Comparison of ENCODE assay signal across 1 cellular context in the genomic region with DNA sequence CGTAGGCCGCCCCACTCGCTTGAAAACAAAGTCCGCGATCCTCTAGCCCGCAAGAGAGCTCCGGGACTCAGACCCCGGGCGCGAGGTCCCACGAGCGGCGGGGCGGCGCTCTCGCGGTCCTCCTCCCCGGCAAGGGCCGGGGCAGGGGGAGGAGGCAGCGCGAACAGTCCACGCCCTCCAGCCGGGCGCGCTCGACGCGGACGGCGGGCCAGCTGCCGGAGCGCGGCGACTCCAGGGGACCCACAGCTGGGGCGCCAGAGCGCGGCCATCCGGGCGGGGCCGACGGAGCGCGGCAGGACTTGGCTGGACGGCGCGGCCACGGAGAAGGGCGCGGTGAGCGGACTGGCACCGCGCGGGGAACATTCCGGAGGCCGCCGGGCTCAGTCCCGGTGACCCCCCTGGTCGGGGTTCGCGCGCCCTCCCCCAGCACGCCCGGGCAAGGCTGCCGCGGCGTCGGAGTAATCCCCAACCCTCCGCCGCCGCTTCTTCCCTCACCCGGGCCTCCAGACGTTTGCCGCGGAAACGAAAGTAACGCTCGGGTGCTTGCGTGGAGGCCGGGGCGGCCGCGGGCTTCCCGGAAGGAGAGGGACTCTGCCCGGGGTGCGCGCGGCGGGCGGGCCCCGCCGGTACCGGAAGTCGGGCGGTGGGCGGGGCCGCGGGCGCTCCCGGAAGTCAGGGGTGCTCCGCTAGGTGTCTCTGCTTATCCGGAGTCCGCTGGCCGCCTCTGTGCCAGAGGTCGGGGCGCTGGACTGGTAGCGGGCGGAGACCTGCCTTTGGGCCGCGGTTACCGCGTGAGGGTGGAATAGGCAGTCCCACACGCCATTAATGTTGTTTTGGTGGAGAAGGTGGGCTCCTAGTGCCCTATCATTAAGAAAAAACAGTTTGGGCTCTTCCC.
TF ChIP-seq lines count a peak whose summit lies in the region.

A gene (plus strand): TSS at position 166 of the 895 bp plus-strand sequence. CDS start 8,330 bp downstream, outside the sequence.

TF ChIP-seq in K562, 482 proteins besides CTCF, POLR2A, EP300 and RAD21 (continued from another document and continues in another):
- TF ChIP-seq, protein P1, sequence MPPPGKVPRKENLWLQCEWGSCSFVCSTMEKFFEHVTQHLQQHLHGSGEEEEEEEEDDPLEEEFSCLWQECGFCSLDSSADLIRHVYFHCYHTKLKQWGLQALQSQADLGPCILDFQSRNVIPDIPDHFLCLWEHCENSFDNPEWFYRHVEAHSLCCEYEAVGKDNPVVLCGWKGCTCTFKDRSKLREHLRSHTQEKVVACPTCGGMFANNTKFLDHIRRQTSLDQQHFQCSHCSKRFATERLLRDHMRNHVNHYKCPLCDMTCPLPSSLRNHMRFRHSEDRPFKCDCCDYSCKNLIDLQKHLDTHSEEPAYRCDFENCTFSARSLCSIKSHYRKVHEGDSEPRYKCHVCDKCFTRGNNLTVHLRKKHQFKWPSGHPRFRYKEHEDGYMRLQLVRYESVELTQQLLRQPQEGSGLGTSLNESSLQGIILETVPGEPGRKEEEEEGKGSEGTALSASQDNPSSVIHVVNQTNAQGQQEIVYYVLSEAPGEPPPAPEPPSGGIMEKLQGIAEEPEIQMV (tag; conservative IDR thresholded peaks at IDR 0.05; ENCODE audit: low read depth), result peak; percentile 62; the same call in 1 of the 2 replicates
- TF ChIP-seq, protein P2, sequence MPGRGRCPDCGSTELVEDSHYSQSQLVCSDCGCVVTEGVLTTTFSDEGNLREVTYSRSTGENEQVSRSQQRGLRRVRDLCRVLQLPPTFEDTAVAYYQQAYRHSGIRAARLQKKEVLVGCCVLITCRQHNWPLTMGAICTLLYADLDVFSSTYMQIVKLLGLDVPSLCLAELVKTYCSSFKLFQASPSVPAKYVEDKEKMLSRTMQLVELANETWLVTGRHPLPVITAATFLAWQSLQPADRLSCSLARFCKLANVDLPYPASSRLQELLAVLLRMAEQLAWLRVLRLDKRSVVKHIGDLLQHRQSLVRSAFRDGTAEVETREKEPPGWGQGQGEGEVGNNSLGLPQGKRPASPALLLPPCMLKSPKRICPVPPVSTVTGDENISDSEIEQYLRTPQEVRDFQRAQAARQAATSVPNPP (IDR thresholded peaks at IDR 0.05; ENCODE audit: borderline replicate concordance, insufficient read depth, insufficient read length), result no peak
- TF ChIP-seq SMAD2 (IDR thresholded peaks at IDR 0.05; ENCODE audit: low read depth, low read length) (peak; percentile 18; the same call in 1 of the 2 replicates), TEAD4 (IDR thresholded peaks at IDR 0.05; ENCODE audit: low read length) (peak; percentile 39; the same call in 1 of the 2 replicates), TEAD4 (CRISPR knock-in tag; IDR thresholded peaks at IDR 0.05; ENCODE audit: borderline replicate concordance) (no peak), HDAC2 (IDR thresholded peaks at IDR 0.05) (peak; percentile 26; the same call in 1 of the 2 replicates), ZNF12 (CRISPR knock-in tag; IDR thresholded peaks at IDR 0.05) (no peak), HEY1 (CRISPR knock-in tag; IDR thresholded peaks at IDR 0.05; ENCODE audit: borderline replicate concordance) (0 out of 2 replicates have a peak, but pooled peaks have one; percentile 15), HIVEP1 (CRISPR knock-in tag; IDR thresholded peaks at IDR 0.05) (no peak), RB1 (IDR thresholded peaks at IDR 0.05; ENCODE audit: low read depth) (peak; percentile 80), ZNF584 (CRISPR knock-in tag; IDR thresholded peaks at IDR 0.05; ENCODE audit: low read depth) (no peak), POLR2H (tag; IDR thresholded peaks at IDR 0.05; ENCODE audit: low read depth) (peak; percentile 94), SIX5 (IDR thresholded peaks at IDR 0.05; ENCODE audit: borderline replicate concordance in 1 of 2, insufficient read depth in 1 of 2, low read depth in 1 of 2, low read length in 2 of 2) (peak in 1 of 2 experiments; percentile 10; a peak in 2 of 4 replicates), NFYB (IDR thresholded peaks at IDR 0.05; ENCODE audit: extremely low read depth, insufficient read length) (no peak), RBM25 (IDR thresholded peaks at IDR 0.05; ENCODE audit: low read depth, low read length, severe bottlenecking) (peak; percentile 5), SRSF7 (optimal IDR thresholded peaks at IDR 0.05; ENCODE audit: low read depth, low read length) (peak; percentile 67), KLF10 (CRISPR knock-in tag; IDR thresholded peaks at IDR 0.05) (no peak), DNMT1 (IDR thresholded peaks at IDR 0.05) (no peak), KAT2B (IDR thresholded peaks at IDR 0.05; ENCODE audit: low read depth, low read length) (peak; percentile 32), ZNF274 (IDR thresholded peaks at IDR 0.05; ENCODE audit: borderline replicate concordance, low read depth, low read length) (no peak), ZNF431 (CRISPR knock-in tag; IDR thresholded peaks at IDR 0.05) (peak; percentile 76; the same call in 1 of the 2 replicates), NRF1 (conservative IDR thresholded peaks at IDR 0.05 in 1 of 2, IDR thresholded peaks at IDR 0.05 in 1 of 2) (peak; percentile 71 to 74), GATA2 (CRISPR knock-in tag; IDR thresholded peaks at IDR 0.05) (no peak), PRMT5 (CRISPR knock-in tag; IDR thresholded peaks at IDR 0.05) (no peak), NFATC3 (IDR thresholded peaks at IDR 0.05) (no peak), ZC3H8 (IDR thresholded peaks at IDR 0.05) (no peak), NUFIP1 (IDR thresholded peaks at IDR 0.05; ENCODE audit: partially characterized antibody) (no peak)
- TF ChIP-seq, protein P3, sequence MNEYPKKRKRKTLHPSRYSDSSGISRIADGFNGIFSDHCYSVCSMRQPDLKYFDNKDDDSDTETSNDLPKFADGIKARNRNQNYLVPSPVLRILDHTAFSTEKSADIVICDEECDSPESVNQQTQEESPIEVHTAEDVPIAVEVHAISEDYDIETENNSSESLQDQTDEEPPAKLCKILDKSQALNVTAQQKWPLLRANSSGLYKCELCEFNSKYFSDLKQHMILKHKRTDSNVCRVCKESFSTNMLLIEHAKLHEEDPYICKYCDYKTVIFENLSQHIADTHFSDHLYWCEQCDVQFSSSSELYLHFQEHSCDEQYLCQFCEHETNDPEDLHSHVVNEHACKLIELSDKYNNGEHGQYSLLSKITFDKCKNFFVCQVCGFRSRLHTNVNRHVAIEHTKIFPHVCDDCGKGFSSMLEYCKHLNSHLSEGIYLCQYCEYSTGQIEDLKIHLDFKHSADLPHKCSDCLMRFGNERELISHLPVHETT (CRISPR knock-in tag; conservative IDR thresholded peaks at IDR 0.05 in 1 of 2, IDR thresholded peaks at IDR 0.05 in 1 of 2), result peak in 1 of 2 experiments; percentile 100; a peak in 2 of 4 replicates
- TF ChIP-seq, protein P4, sequence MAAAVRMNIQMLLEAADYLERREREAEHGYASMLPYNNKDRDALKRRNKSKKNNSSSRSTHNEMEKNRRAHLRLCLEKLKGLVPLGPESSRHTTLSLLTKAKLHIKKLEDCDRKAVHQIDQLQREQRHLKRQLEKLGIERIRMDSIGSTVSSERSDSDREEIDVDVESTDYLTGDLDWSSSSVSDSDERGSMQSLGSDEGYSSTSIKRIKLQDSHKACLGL (CRISPR knock-in tag; IDR thresholded peaks at IDR 0.05; ENCODE audit: borderline replicate concordance, poor library complexity, severe bottlenecking), result no peak
- TF ChIP-seq, protein P5, sequence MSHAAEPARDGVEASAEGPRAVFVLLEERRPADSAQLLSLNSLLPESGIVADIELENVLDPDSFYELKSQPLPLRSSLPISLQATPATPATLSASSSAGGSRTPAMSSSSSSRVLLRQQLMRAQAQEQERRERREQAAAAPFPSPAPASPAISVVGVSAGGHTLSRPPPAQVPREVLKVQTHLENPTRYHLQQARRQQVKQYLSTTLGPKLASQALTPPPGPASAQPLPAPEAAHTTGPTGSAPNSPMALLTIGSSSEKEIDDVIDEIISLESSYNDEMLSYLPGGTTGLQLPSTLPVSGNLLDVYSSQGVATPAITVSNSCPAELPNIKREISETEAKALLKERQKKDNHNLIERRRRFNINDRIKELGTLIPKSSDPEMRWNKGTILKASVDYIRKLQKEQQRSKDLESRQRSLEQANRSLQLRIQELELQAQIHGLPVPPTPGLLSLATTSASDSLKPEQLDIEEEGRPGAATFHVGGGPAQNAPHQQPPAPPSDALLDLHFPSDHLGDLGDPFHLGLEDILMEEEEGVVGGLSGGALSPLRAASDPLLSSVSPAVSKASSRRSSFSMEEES (CRISPR knock-in tag; IDR thresholded peaks at IDR 0.05), result no peak
- TF ChIP-seq, protein P6, sequence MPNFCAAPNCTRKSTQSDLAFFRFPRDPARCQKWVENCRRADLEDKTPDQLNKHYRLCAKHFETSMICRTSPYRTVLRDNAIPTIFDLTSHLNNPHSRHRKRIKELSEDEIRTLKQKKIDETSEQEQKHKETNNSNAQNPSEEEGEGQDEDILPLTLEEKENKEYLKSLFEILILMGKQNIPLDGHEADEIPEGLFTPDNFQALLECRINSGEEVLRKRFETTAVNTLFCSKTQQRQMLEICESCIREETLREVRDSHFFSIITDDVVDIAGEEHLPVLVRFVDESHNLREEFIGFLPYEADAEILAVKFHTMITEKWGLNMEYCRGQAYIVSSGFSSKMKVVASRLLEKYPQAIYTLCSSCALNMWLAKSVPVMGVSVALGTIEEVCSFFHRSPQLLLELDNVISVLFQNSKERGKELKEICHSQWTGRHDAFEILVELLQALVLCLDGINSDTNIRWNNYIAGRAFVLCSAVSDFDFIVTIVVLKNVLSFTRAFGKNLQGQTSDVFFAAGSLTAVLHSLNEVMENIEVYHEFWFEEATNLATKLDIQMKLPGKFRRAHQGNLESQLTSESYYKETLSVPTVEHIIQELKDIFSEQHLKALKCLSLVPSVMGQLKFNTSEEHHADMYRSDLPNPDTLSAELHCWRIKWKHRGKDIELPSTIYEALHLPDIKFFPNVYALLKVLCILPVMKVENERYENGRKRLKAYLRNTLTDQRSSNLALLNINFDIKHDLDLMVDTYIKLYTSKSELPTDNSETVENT (CRISPR knock-in tag; IDR thresholded peaks at IDR 0.05), result peak; percentile 40; the same call in 1 of the 2 replicates
- TF ChIP-seq, protein P7, sequence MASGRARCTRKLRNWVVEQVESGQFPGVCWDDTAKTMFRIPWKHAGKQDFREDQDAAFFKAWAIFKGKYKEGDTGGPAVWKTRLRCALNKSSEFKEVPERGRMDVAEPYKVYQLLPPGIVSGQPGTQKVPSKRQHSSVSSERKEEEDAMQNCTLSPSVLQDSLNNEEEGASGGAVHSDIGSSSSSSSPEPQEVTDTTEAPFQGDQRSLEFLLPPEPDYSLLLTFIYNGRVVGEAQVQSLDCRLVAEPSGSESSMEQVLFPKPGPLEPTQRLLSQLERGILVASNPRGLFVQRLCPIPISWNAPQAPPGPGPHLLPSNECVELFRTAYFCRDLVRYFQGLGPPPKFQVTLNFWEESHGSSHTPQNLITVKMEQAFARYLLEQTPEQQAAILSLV (tag; IDR thresholded peaks at IDR 0.05), result no peak
- TF ChIP-seq, protein P8, sequence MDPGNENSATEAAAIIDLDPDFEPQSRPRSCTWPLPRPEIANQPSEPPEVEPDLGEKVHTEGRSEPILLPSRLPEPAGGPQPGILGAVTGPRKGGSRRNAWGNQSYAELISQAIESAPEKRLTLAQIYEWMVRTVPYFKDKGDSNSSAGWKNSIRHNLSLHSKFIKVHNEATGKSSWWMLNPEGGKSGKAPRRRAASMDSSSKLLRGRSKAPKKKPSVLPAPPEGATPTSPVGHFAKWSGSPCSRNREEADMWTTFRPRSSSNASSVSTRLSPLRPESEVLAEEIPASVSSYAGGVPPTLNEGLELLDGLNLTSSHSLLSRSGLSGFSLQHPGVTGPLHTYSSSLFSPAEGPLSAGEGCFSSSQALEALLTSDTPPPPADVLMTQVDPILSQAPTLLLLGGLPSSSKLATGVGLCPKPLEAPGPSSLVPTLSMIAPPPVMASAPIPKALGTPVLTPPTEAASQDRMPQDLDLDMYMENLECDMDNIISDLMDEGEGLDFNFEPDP (CRISPR knock-in tag; IDR thresholded peaks at IDR 0.05), result peak; percentile 58; the same call in 1 of the 2 replicates
